In genomic region chr1:22410928-22411495, GRCh38 we compare ENCODE assay signal across 2 cellular contexts.
A peak's percentile ranks its signal among the peaks of the same experiment; 100 is the strongest.
TF ChIP-seq lines count a peak whose summit lies in the region.

No MANE protein-coding gene starts in this region.

TF ChIP-seq in HEK293, 187 proteins besides CTCF, POLR2A, EP300 and RAD21:
- TF ChIP-seq ZNF146 (tag by site-specific recombination; IDR thresholded peaks at IDR 0.05) (peak; percentile 54), ZFP41 (tag by site-specific recombination; IDR thresholded peaks at IDR 0.05; ENCODE audit: borderline replicate concordance) (no peak), KLF17 (tag by site-specific recombination; IDR thresholded peaks at IDR 0.05) (no peak)

TF ChIP-seq in H1, 55 proteins besides CTCF, POLR2A, EP300 and RAD21:
- TF ChIP-seq USF2 (IDR thresholded peaks at IDR 0.05; ENCODE audit: low read length) (no peak), CBX5 (IDR thresholded peaks at IDR 0.05; ENCODE audit: low read depth, low read length) (no peak), TAF7 (optimal IDR thresholded peaks at IDR 0.05; ENCODE audit: borderline replicate concordance, low read depth, low read length) (no peak), KDM1A (IDR thresholded peaks at IDR 0.05; ENCODE audit: borderline replicate concordance, low read length) (no peak), POU5F1 (IDR thresholded peaks at IDR 0.05; ENCODE audit: low read depth, low read length) (no peak), CBX8 (IDR thresholded peaks at IDR 0.05; ENCODE audit: borderline replicate concordance, low read depth, low read length) (no peak), ATF2 (IDR thresholded peaks at IDR 0.05; ENCODE audit: low read length) (no peak), MAFK (IDR thresholded peaks at IDR 0.05; ENCODE audit: low read depth, low read length) (no peak), CHD2 (IDR thresholded peaks at IDR 0.05; ENCODE audit: low read length) (no peak), ATF3 (IDR thresholded peaks at IDR 0.05; ENCODE audit: insufficient read depth, low read depth, low read length) (no peak), SUZ12 (IDR thresholded peaks at IDR 0.05; ENCODE audit: low read length) (no peak), TBP (IDR thresholded peaks at IDR 0.05; ENCODE audit: low read depth, low read length) (no peak), CTBP2 (IDR thresholded peaks at IDR 0.05; ENCODE audit: borderline replicate concordance, insufficient read depth, insufficient read length, low read length) (no peak), SIRT6 (IDR thresholded peaks at IDR 0.05; ENCODE audit: low read length) (no peak), CHD7 (IDR thresholded peaks at IDR 0.05; ENCODE audit: insufficient replicate concordance, low read length) (no peak), GABPA (IDR thresholded peaks at IDR 0.05; ENCODE audit: borderline replicate concordance, insufficient read depth, low read length) (no peak), SAP30 (IDR thresholded peaks at IDR 0.05; ENCODE audit: insufficient read depth, insufficient replicate concordance, low read length) (no peak), SP4 (IDR thresholded peaks at IDR 0.05; ENCODE audit: low read length) (no peak), RNF2 (IDR thresholded peaks at IDR 0.05; ENCODE audit: borderline replicate concordance, low read depth, low read length, missing control alignments, poor library complexity, severe bottlenecking) (no peak), ZNF274 (IDR thresholded peaks at IDR 0.05; ENCODE audit: borderline replicate concordance, extremely low read depth, low read length) (no peak)
